1 cellular context compared by ENCODE assay signal in genomic region chr6:26521485-26522391, GRCh38.
TF ChIP-seq lines count a peak whose summit lies in the region.

No MANE protein-coding gene starts in this region.

TF ChIP-seq in K562, 482 proteins besides CTCF, POLR2A, EP300 and RAD21 (continued from another document and continues in another):
- TF ChIP-seq BRF2 (IDR thresholded peaks at IDR 0.05; ENCODE audit: borderline replicate concordance, insufficient read depth, insufficient read length) = no peak
- TF ChIP-seq ELF4 (CRISPR knock-in tag; IDR thresholded peaks at IDR 0.05) = no peak
- TF ChIP-seq ZNF780A (CRISPR knock-in tag; IDR thresholded peaks at IDR 0.05) = no peak
- TF ChIP-seq POLR2B (IDR thresholded peaks at IDR 0.05; ENCODE audit: low read depth, partially characterized antibody) = peak; percentile 74
- peak; percentile 47 for TF ChIP-seq PHF20 (IDR thresholded peaks at IDR 0.05; ENCODE audit: partially characterized antibody)
- no peak; the same call in 1 of the 2 replicates for TF ChIP-seq MIER1 (IDR thresholded peaks at IDR 0.05; ENCODE audit: low read depth)
- TF ChIP-seq CHAMP1 (IDR thresholded peaks at IDR 0.05) = no peak
- peak; percentile 50 for TF ChIP-seq HMGN3 (IDR thresholded peaks at IDR 0.05; ENCODE audit: borderline replicate concordance, extremely low read depth, insufficient read length, low read depth, low read length)
- TF ChIP-seq SETDB1 (IDR thresholded peaks at IDR 0.05; ENCODE audit: low read length) = peak; percentile 39
- peak; percentile 17; the same call in 1 of the 2 replicates for TF ChIP-seq CBFA2T3 (IDR thresholded peaks at IDR 0.05)
- TF ChIP-seq NFYB (IDR thresholded peaks at IDR 0.05; ENCODE audit: extremely low read depth, insufficient read length) = no peak
- no peak for TF ChIP-seq ATF2 (CRISPR knock-in tag; IDR thresholded peaks at IDR 0.05)
- TF ChIP-seq U2AF1 (optimal IDR thresholded peaks at IDR 0.05; ENCODE audit: low read depth, low read length) = peak; percentile 55
- peak; percentile 22; the same call in 1 of the 2 replicates for TF ChIP-seq KHSRP (IDR thresholded peaks at IDR 0.05)
- no peak for TF ChIP-seq SIX5 (IDR thresholded peaks at IDR 0.05; ENCODE audit: borderline replicate concordance in 1 of 2, insufficient read depth in 1 of 2, low read depth in 1 of 2, low read length in 2 of 2)
- TF ChIP-seq TBL1XR1 (IDR thresholded peaks at IDR 0.05; ENCODE audit: low read length in 2 of 2) = no peak
- TF ChIP-seq ZNF431 (CRISPR knock-in tag; IDR thresholded peaks at IDR 0.05) = peak; percentile 77
- TF ChIP-seq ZBTB9 (CRISPR knock-in tag; IDR thresholded peaks at IDR 0.05) = peak; percentile 91
- TF ChIP-seq KLF6 (CRISPR knock-in tag; IDR thresholded peaks at IDR 0.05; ENCODE audit: borderline replicate concordance) = peak; percentile 77; the same call in 1 of the 2 replicates
- no peak for TF ChIP-seq PRPF4 (IDR thresholded peaks at IDR 0.05; ENCODE audit: insufficient read depth, low read depth, low read length, poor library complexity, severe bottlenecking)
- TF ChIP-seq POLR3A (IDR thresholded peaks at IDR 0.05; ENCODE audit: borderline replicate concordance, extremely low read depth, insufficient read depth, insufficient read length) = no peak
- TF ChIP-seq FOXO4 (CRISPR knock-in tag; IDR thresholded peaks at IDR 0.05) = no peak
- no peak for TF ChIP-seq ZFP91 (CRISPR knock-in tag; IDR thresholded peaks at IDR 0.05)
- no peak for TF ChIP-seq RBM17 (IDR thresholded peaks at IDR 0.05; ENCODE audit: borderline replicate concordance, low read depth, low read length)
- TF ChIP-seq ZNF23 (CRISPR knock-in tag; IDR thresholded peaks at IDR 0.05) = no peak
- TF ChIP-seq RERE (CRISPR knock-in tag; IDR thresholded peaks at IDR 0.05; ENCODE audit: borderline replicate concordance) = 0 out of 2 replicates have a peak, but pooled peaks have one; percentile 89
- peak; percentile 30 to 67 for TF ChIP-seq MNT (conservative IDR thresholded peaks at IDR 0.05)
- TF ChIP-seq ZNF77 (CRISPR knock-in tag; IDR thresholded peaks at IDR 0.05) = no peak
- TF ChIP-seq BDP1 (IDR thresholded peaks at IDR 0.05; ENCODE audit: insufficient read depth, insufficient read length) = no peak
- no peak for TF ChIP-seq ZNF146 (CRISPR knock-in tag; IDR thresholded peaks at IDR 0.05; ENCODE audit: unreplicated experiment)
- no peak for TF ChIP-seq ZMIZ1 (IDR thresholded peaks at IDR 0.05; ENCODE audit: low read depth in 2 of 2, low read length in 2 of 2)
- peak; percentile 94 for TF ChIP-seq ETV5 (CRISPR knock-in tag; IDR thresholded peaks at IDR 0.05; ENCODE audit: low read depth)
- TF ChIP-seq ZNF449 (CRISPR knock-in tag; IDR thresholded peaks at IDR 0.05) = 0 out of 2 replicates have a peak, but pooled peaks have one; percentile 61
- TF ChIP-seq KDM2B (CRISPR knock-in tag; IDR thresholded peaks at IDR 0.05) = no peak
- TF ChIP-seq LEF1 (IDR thresholded peaks at IDR 0.05) = no peak
- no peak for TF ChIP-seq EWSR1 (IDR thresholded peaks at IDR 0.05; ENCODE audit: borderline replicate concordance, low read depth, partially characterized antibody)
